In the genomic region with DNA sequence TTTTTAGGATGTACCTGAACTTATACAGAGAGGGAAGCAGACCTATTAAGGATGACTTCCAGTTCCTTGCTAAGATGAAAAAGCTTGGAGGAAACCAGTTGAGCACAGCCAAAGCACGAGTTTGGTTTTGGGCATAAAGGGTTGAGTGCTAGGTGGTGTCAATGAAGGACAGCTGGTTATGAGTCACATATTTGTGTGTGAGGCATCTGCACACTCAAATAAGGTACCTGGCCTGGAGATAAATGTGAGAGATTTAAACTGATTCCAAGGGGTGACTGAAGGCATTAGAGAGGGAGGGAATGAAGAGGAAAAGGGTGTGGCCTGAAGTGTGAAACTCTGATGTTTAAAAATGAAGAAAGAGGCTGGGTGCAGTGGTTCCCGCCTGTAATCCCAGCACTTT, we compare ENCODE assay signal across 19 cellular contexts.
A peak's percentile ranks its signal among the peaks of the same experiment; 100 is the strongest.
DNase-seq lines count a peak whose midpoint lies in the region; ATAC-seq and TF ChIP-seq lines count a peak whose summit lies in the region.
"Had no signal": no experiment of that assay in that cellular context is flagged by ENCODE, and none has a peak within 500 bp of the region (broad histone marks: within the 10 kb centered on the region; RNA-seq: fewer than 3 reads in every experiment).

No MANE protein-coding gene starts in this region.

- H3K9me3 ChIP-seq in osteoblast (ENCODE audit: low read depth, low read length): no peaks in the 10 kb centered on the region
- H3K9me3 ChIP-seq in thyroid gland: no peaks in the 10 kb centered on the region
- H3K9me3 ChIP-seq: A549, Caco-2 had no signal

- no peaks in the 10 kb centered on the region for H4K20me1 ChIP-seq in osteoblast (ENCODE audit: insufficient read depth, low read length)

- no peaks in the 10 kb centered on the region for H3K27me3 ChIP-seq in osteoblast (ENCODE audit: insufficient read depth, low read length)
- no peaks in the 10 kb centered on the region for H3K27me3 ChIP-seq in thyroid gland

- no peak overlapping the region for H3K4me3 ChIP-seq in epithelial cell of esophagus (ENCODE audit: low read length)
- no peak overlapping the region for H3K4me3 ChIP-seq in osteoblast (ENCODE audit: insufficient read depth, low read length)
- H3K4me3 ChIP-seq in thyroid gland (replicated peaks in 1 of 3): no peak overlapping the region
- H3K4me3 ChIP-seq: A549, GM23338, K562 had no signal

- 87 to 88% methylated on average over 2 of the region's 2 CpGs for WGBS in thyroid gland, 2 donors

- H2AFZ ChIP-seq in osteoblast (ENCODE audit: low read length): no peak overlapping the region
- H2AFZ ChIP-seq: GM23338 had no signal

- intact Hi-C loops in thyroid gland (cut with DNase I): no loop called here

- H3K4me2 ChIP-seq in osteoblast (ENCODE audit: insufficient read depth, low read length): no peak overlapping the region
- H3K4me2 ChIP-seq: A549, GM23338 had no signal

- peak; percentile 38 for DNase-seq in DMS53 (lab: John Stamatoyannopoulos, UW)
- DNase-seq in epithelial cell of esophagus (ENCODE audit: low read depth): peak; percentile 24
- peak; percentile 29 for DNase-seq in osteoblast (ENCODE audit: insufficient read length, low spot score, missing footprints)
- DNase-seq in thyroid gland: no peak
- DNase-seq: AML-193; Caco-2; CD4-positive, alpha-beta T cell; DMS79 treated with DMSO at 0.1 percent for 48 hours; GF-D8; HCEC 1CT; IMR-90 had no signal

- TF ChIP-seq POLR2A in thyroid gland (IDR thresholded peaks at IDR 0.05): no peak

- TF ChIP-seq CTCF in epithelial cell of esophagus (IDR thresholded peaks at IDR 0.05; ENCODE audit: insufficient read depth, low read depth, low read length, missing control alignments) (no peak), osteoblast (IDR thresholded peaks at IDR 0.05; ENCODE audit: extremely low read depth, low read depth, low read length) (no peak), thyroid gland (IDR thresholded peaks at IDR 0.05) (no peak)

- H3K4me1 ChIP-seq in osteoblast (ENCODE audit: insufficient read depth, low read length): no peaks in the 10 kb centered on the region
- H3K4me1 ChIP-seq in thyroid gland: no peaks in the 10 kb centered on the region
- H3K4me1 ChIP-seq: A549 had no signal

- H3K79me2 ChIP-seq in osteoblast (ENCODE audit: insufficient read depth, low read length): no peaks in the 10 kb centered on the region

- H3K36me3 ChIP-seq in osteoblast (ENCODE audit: insufficient read depth, low read length) (no peaks in the 10 kb centered on the region), thyroid gland (no peaks in the 10 kb centered on the region)

- ATAC-seq in HG02798 (IDR thresholded peaks at IDR 0.05; ENCODE audit: poor library complexity, unreplicated experiment): peak; percentile 18
- ATAC-seq in HG03571 (IDR thresholded peaks at IDR 0.05; ENCODE audit: unreplicated experiment): no peak
- ATAC-seq in GM21825 (IDR thresholded peaks at IDR 0.05; ENCODE audit: unreplicated experiment): no peak
- ATAC-seq: A549, GM23338, K562 had no signal

- no peak overlapping the region for H3K27ac ChIP-seq in osteoblast (ENCODE audit: low read depth, low read length)
- no peak overlapping the region for H3K27ac ChIP-seq in thyroid gland
- H3K27ac ChIP-seq: 22Rv1, A549, C4-2B had no signal

Comparison
In these comparisons a context has a peak if more than half of its experiments do, and no peak if none do; other contexts are left out.
1. DNase-seq: peak in DMS53 (single experiment), epithelial cell of esophagus (single experiment) and osteoblast (single experiment); none in thyroid gland (0 of 2).